Comparison of ENCODE assay signal across 24 cellular contexts in the genomic region with DNA sequence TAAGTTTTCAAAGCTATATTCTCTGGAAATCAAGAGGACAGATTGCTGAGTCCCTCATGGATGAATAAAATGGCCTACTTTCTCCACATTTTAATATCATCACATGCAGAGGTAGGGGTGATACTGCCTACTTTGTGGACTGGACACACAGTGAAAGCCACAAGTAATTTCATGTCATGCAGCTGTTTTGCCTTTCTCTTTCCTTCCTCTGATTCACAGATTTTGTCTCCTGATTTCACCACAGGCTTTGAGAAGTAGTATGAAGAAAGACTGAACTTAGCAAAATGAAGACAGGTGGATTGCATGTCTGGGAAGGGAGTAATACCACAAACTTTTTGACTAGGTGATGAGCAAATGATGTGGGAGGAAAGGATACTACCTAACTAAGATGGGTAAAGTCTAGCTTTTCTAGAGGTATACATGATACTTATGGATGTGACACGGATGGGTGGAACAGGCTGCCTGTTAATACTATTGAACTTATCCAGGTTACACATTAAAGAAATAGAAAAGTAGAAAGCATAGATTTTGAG.
A peak's percentile ranks its signal among the peaks of the same experiment; 100 is the strongest.
DNase-seq lines count a peak whose midpoint lies in the region; ATAC-seq, FAIRE-seq and TF ChIP-seq lines count a peak whose summit lies in the region.
"Had no signal": no experiment of that assay in that cellular context is flagged by ENCODE, and none has a peak within 500 bp of the region (broad histone marks: within the 10 kb centered on the region; RNA-seq: fewer than 3 reads in every experiment).

No MANE protein-coding gene starts in this region.

- no peak overlapping the region for H3K18ac ChIP-seq in neuronal stem cell (ENCODE audit: low read length)

- no peak for FAIRE-seq in astrocyte (lab: Jason Lieb, UNC)
- FAIRE-seq: HepG2, K562 had no signal

- H3K27me3 Mint-ChIP-seq in astrocyte (ENCODE audit: low read depth, unreplicated experiment): peaks cover 2% of the 10 kb centered on the region
- H3K27me3 Mint-ChIP-seq: CD4-positive, alpha-beta memory T cell had no signal

- H3K4me2 ChIP-seq in astrocyte (ENCODE audit: low read length) (no peak overlapping the region), neuronal stem cell (ENCODE audit: insufficient read depth, low read length, poor library complexity, severe bottlenecking) (no peak overlapping the region)
- H3K4me2 ChIP-seq: BLaER1 treated with 17β-estradiol and CSF1 and Interleukin-3, amounts not matched to agents 10 nM and 100 nM had no signal

- H4K91ac ChIP-seq in neuronal stem cell (ENCODE audit: low read depth, low read length, poor library complexity): no peak overlapping the region

- no peaks in the 10 kb centered on the region for H3K36me3 Mint-ChIP-seq in astrocyte (ENCODE audit: low read depth, unreplicated experiment)
- H3K36me3 Mint-ChIP-seq: CD4-positive, alpha-beta memory T cell had no signal

- peak; percentile 18 for DNase-seq in M059J (ENCODE audit: low read depth)
- DNase-seq in MV-4-11 (lab: John Stamatoyannopoulos, UW): peak; percentile 7
- DNase-seq in astrocyte (ENCODE audit: low read depth): peak; percentile 47
- DNase-seq in myocyte (ENCODE audit: low read depth): peak; percentile 32
- no peak for DNase-seq in activated CD4-positive, alpha-beta T cell treated with anti-CD3 and anti-CD28 coated beads, Interleukin-2, amount 50 U/mL, for 4 hours
- no peak for DNase-seq in neuronal stem cell (ENCODE audit: low spot score)
- DNase-seq: Caco-2; CD4-positive, alpha-beta memory T cell; DMS 273 treated with DMSO at 0.1 percent for 48 hours; DMS79 treated with DMSO at 0.1 percent for 48 hours; GM23248; H9; HFFc6; NCI-H1048; NCI-H1436; NCI-H1930; NCI-H2227 treated with DMSO at 0.1 percent for 48 hours; NCI-H510A; Peyer's patch had no signal

- no peak overlapping the region for H3K27ac Mint-ChIP-seq in astrocyte (ENCODE audit: unreplicated experiment)
- H3K27ac Mint-ChIP-seq: CD4-positive, alpha-beta memory T cell; H9; HFFc6 had no signal

- H3K27ac ChIP-seq in astrocyte (ENCODE audit: low read depth, low read length): no peak overlapping the region
- no peak overlapping the region for H3K27ac ChIP-seq in neuronal stem cell (replicated peaks; ENCODE audit: low read length)
- H3K27ac ChIP-seq: BLaER1 treated with 17β-estradiol and CSF1 and Interleukin-3, amounts not matched to agents 10 nM and 100 nM; GM23248; HL-60; Peyer's patch had no signal

- no peak overlapping the region for H2AK5ac ChIP-seq in neuronal stem cell (ENCODE audit: low read depth, low read length)

- H4K8ac ChIP-seq in neuronal stem cell (ENCODE audit: low read depth, low read length): no peak overlapping the region

- H3K9me3 Mint-ChIP-seq in astrocyte (ENCODE audit: unreplicated experiment): no peaks in the 10 kb centered on the region

- H3K9ac ChIP-seq in astrocyte (ENCODE audit: low read length) (no peak overlapping the region), neuronal stem cell (ENCODE audit: low read depth, low read length, poor library complexity) (no peak overlapping the region)
- H3K9ac ChIP-seq: BLaER1 treated with 17β-estradiol and CSF1 and Interleukin-3, amounts not matched to agents 10 nM and 100 nM; GM23248 had no signal

- H3K4me1 ChIP-seq in astrocyte (ENCODE audit: insufficient read depth, low read length) (peaks cover 22% of the 10 kb centered on the region), neuronal stem cell (ENCODE audit: control insufficient read depth in 2 of 2, insufficient read depth in 1 of 2, low read depth in 1 of 2, low read length in 2 of 2) (peaks cover 4 to 9% of the 10 kb centered on the region in 2 donors)
- H3K4me1 ChIP-seq: Caco-2, Peyer's patch had no signal

- no peak overlapping the region for H3K4ac ChIP-seq in neuronal stem cell (ENCODE audit: low read length)

- no peak overlapping the region for H2BK12ac ChIP-seq in neuronal stem cell (ENCODE audit: low read length)

- H3K4me3 ChIP-seq in astrocyte (ENCODE audit: insufficient read depth, low read depth, low read length) (no peak overlapping the region), neuronal stem cell (ENCODE audit: low read length in 2 of 2) (no peak overlapping the region)
- H3K4me3 ChIP-seq: BLaER1 treated with 17β-estradiol and CSF1 and Interleukin-3, amounts not matched to agents 10 nM and 100 nM; GM23248; K562; Peyer's patch had no signal

- H2BK15ac ChIP-seq in neuronal stem cell (ENCODE audit: low read length): no peak overlapping the region

- H2BK5ac ChIP-seq in neuronal stem cell (ENCODE audit: low read length): no peak overlapping the region

- no peaks in the 10 kb centered on the region for H4K20me1 ChIP-seq in astrocyte (ENCODE audit: insufficient read depth, low read length)
- H4K20me1 ChIP-seq: BLaER1 treated with 17β-estradiol and CSF1 and Interleukin-3, amounts not matched to agents 10 nM and 100 nM had no signal

- no peaks in the 10 kb centered on the region for H3K79me1 ChIP-seq in neuronal stem cell (ENCODE audit: low read depth, low read length)

- ATAC-seq in HG02623 (IDR thresholded peaks at IDR 0.05; ENCODE audit: unreplicated experiment): no peak
- ATAC-seq: HepG2, K562 had no signal

- no CpG with 5 or more reads among the region's 1 CpG for WGBS in neuronal stem cell (ENCODE audit: extremely low coverage in 2 of 2, insufficient read length in 2 of 2, insufficient replicate concordance in 1 of 2), 2 donors

- no peak overlapping the region for H2BK120ac ChIP-seq in neuronal stem cell (ENCODE audit: low read depth, low read length)

- H3K9me3 ChIP-seq in astrocyte (ENCODE audit: insufficient read depth, low read depth, low read length) (no peaks in the 10 kb centered on the region), neuronal stem cell (replicated peaks in 1 of 2; ENCODE audit: control insufficient read depth in 2 of 2, insufficient read depth in 1 of 2, low read depth in 1 of 2, low read length in 2 of 2) (no peaks in the 10 kb centered on the region)
- H3K9me3 ChIP-seq: Caco-2, Peyer's patch had no signal

- peaks cover 25% of the 10 kb centered on the region for H3K4me1 Mint-ChIP-seq in astrocyte (ENCODE audit: low read depth, unreplicated experiment)
- H3K4me1 Mint-ChIP-seq: CD4-positive, alpha-beta memory T cell had no signal

- H3K79me2 ChIP-seq in astrocyte (ENCODE audit: insufficient read depth, low read length): no peaks in the 10 kb centered on the region

- H3K23ac ChIP-seq in neuronal stem cell (ENCODE audit: low read depth, low read length, poor library complexity): no peak overlapping the region

- no peak overlapping the region for H2AFZ ChIP-seq in astrocyte (ENCODE audit: low read depth, low read length)
- H2AFZ ChIP-seq in neuronal stem cell (ENCODE audit: low read length): no peak overlapping the region
- H2AFZ ChIP-seq: GM23248 had no signal

- H3K36me3 ChIP-seq in astrocyte (ENCODE audit: insufficient read depth, low read length): no peaks in the 10 kb centered on the region
- no peaks in the 10 kb centered on the region for H3K36me3 ChIP-seq in neuronal stem cell (replicated peaks in 1 of 2; ENCODE audit: control insufficient read depth in 2 of 2, insufficient read depth in 2 of 2, low read length in 2 of 2)
- H3K36me3 ChIP-seq: BLaER1 treated with 17β-estradiol and CSF1 and Interleukin-3, amounts not matched to agents 10 nM and 100 nM; Peyer's patch had no signal

- H3K4me3 Mint-ChIP-seq in astrocyte (ENCODE audit: unreplicated experiment): no peak overlapping the region
- H3K4me3 Mint-ChIP-seq: CD4-positive, alpha-beta memory T cell; H9; HFFc6 had no signal

- no peak for TF ChIP-seq CTCF in astrocyte (IDR thresholded peaks at IDR 0.05; ENCODE audit: insufficient read depth, low read depth, low read length)

- H3K14ac ChIP-seq in neuronal stem cell (ENCODE audit: low read length): no peak overlapping the region

- H3K27me3 ChIP-seq in astrocyte (ENCODE audit: insufficient read depth, low read length) (no peaks in the 10 kb centered on the region), neuronal stem cell (ENCODE audit: control insufficient read depth in 3 of 3, insufficient read depth in 3 of 3, low read depth in 1 of 3, low read length in 3 of 3) (peaks cover 0 to 6% (median 0%) of the 10 kb centered on the region in 3 experiments)
- H3K27me3 ChIP-seq: BLaER1 treated with 17β-estradiol and CSF1 and Interleukin-3, amounts not matched to agents 10 nM and 100 nM; Peyer's patch had no signal

Comparison
In these comparisons a context has a peak if more than half of its experiments do, and no peak if none do; other contexts are left out.
1. DNase-seq: peak in M059J (single experiment), MV-4-11 (single experiment), astrocyte (single experiment) and myocyte (single experiment); none in activated CD4-positive, alpha-beta T cell treated with anti-CD3 and anti-CD28 coated beads, Interleukin-2, amount 50 U/mL, for 4 hours (0 of 2) and neuronal stem cell (single experiment).